8 cellular contexts compared by ENCODE assay signal in genomic region chr14:102317564-102318248, GRCh38. TPM values are rescaled to one million over a fixed set of nuclear protein-coding genes. Genes with fewer than 3 reads are reported as not detected.
A peak's percentile ranks its signal among the peaks of the same experiment; 100 is the strongest.
DNase-seq lines count a peak whose midpoint lies in the region; ATAC-seq and TF ChIP-seq lines count a peak whose summit lies in the region.

No MANE protein-coding gene starts in this region.

- POLR2A ChIA-PET in Panc1 (lab: Charles Lee), result no interaction called here

- no TSS peak for BruUV-seq in Panc1 (replicated peaks; lab: Mats Ljungman, UMichigan)

- in situ Hi-C loops in Caki2 (cut with HindIII; ENCODE audit: low pct_unique_long_range_greater_than_20kb, low sequenced_read_pairs) (no loop called here), Panc1 (cut with HindIII; ENCODE audit: low pct_unique_long_range_greater_than_20kb, low sequenced_read_pairs) (loop anchor here (25.0 kb wide), 1 partner anchor 105 kb away; no protein-coding TSS in a partner anchor)

- intact Hi-C loops in Panc1 (cut with micrococcal nuclease; ENCODE audit: unreplicated experiment), result loop anchor here (10.0 kb wide), 1 partner anchor 353 kb away; the partner anchor contains the start of gene DYNC1H1
- intact Hi-C loops in colonic mucosa (cut with DNase I), result loop anchor here (10.0 kb wide), 1 partner anchor 353 kb away; the partner anchor contains the start of gene DYNC1H1
- intact Hi-C loops in upper lobe of right lung (cut with DNase I), result no loop called here

- H3K27me3 ChIP-seq in HUES6 (ENCODE audit: control insufficient read depth, insufficient read depth, low read length) (peaks cover 4% of the 10 kb centered on the region; the same call in 1 of the 2 replicates), Panc1 (ENCODE audit: control insufficient read depth, insufficient read depth, low read length) (no peaks in the 10 kb centered on the region), colonic mucosa (no peaks in the 10 kb centered on the region), upper lobe of right lung (no peaks in the 10 kb centered on the region)

- peak; percentile 44 for DNase-seq in Caki2 (ENCODE audit: low read depth)
- DNase-seq in Panc1 (ENCODE audit: low read depth, low spot score), result no peak
- peak; percentile 59 for DNase-seq in colonic mucosa
- DNase-seq in upper lobe of right lung, result no peak

- WGBS in mesodermal cell (ENCODE audit: insufficient coverage in 2 of 2), 2 experiments, result 71% methylated on average over 9 to 12 of the region's 12 CpGs

- H3K4me3 ChIP-seq in HUES6 (ENCODE audit: low read depth, low read length) (peak overlapping the region; percentile 74), Panc1 (ENCODE audit: low read depth in 2 of 2, low read length in 2 of 2) (peak overlapping the region; percentile 57 to 75), colonic mucosa (peak overlapping the region; percentile 51), mesodermal cell (ENCODE audit: extremely low read depth, insufficient read depth, low read length, poor library complexity, severe bottlenecking) (peak overlapping the region; percentile 61), upper lobe of right lung (peak overlapping the region; percentile 56)

- H3K9ac ChIP-seq in HUES6 (ENCODE audit: low read length), result peak overlapping the region; percentile 78
- H3K9ac ChIP-seq in colonic mucosa (ENCODE audit: low read depth in 2 of 2, low read length in 2 of 2), result peak overlapping the region; percentile 62 to 89

- H3K36me3 ChIP-seq in HUES6 (ENCODE audit: control insufficient read depth, insufficient read depth, low read length) (peaks cover 8% of the 10 kb centered on the region; the same call in 1 of the 2 replicates), Panc1 (ENCODE audit: control insufficient read depth, insufficient read depth, low read length) (no peaks in the 10 kb centered on the region), colonic mucosa (no peaks in the 10 kb centered on the region), mesodermal cell (ENCODE audit: control insufficient read depth, insufficient read depth, low read length) (peaks cover 8% of the 10 kb centered on the region), upper lobe of right lung (no peaks in the 10 kb centered on the region)

- H3K9me3 ChIP-seq in HUES6 (ENCODE audit: control insufficient read depth, insufficient read depth, low read depth, low read length), result no peaks in the 10 kb centered on the region
- H3K9me3 ChIP-seq in Panc1 (ENCODE audit: control insufficient read depth, insufficient read depth, low read depth, low read length), result no peaks in the 10 kb centered on the region
- no peaks in the 10 kb centered on the region for H3K9me3 ChIP-seq in colonic mucosa
- no peaks in the 10 kb centered on the region for H3K9me3 ChIP-seq in mesodermal cell (ENCODE audit: control insufficient read depth, low read length)
- no peaks in the 10 kb centered on the region for H3K9me3 ChIP-seq in upper lobe of right lung

- TF ChIP-seq CTCF in Panc1 (IDR thresholded peaks at IDR 0.05), result peak; percentile 36
- peak; percentile 13 for TF ChIP-seq CTCF in colonic mucosa (IDR thresholded peaks at IDR 0.05)
- peak; percentile 10 for TF ChIP-seq CTCF in upper lobe of right lung (IDR thresholded peaks at IDR 0.05)

- H3K27ac ChIP-seq in HUES6 (ENCODE audit: low read depth, low read length) (peak overlapping the region; percentile 66), Panc1 (ENCODE audit: low read length) (peak overlapping the region; percentile 79), colonic mucosa (peak overlapping the region; percentile 88), mesodermal cell (ENCODE audit: low read depth, low read length, severe bottlenecking) (peak overlapping the region; percentile 66), upper lobe of right lung (peak overlapping the region; percentile 64)

- ATAC-seq in Panc1 (no peak), upper lobe of right lung (no peak), HG02981 (IDR thresholded peaks at IDR 0.05; ENCODE audit: unreplicated experiment) (no peak), HG02759 (IDR thresholded peaks at IDR 0.05; ENCODE audit: unreplicated experiment) (no peak)

- CTCF ChIA-PET in Panc1 (lab: Charles Lee), result interaction anchor here (0.6 kb wide), 1 partner anchor 104 kb away, joined by 7 read pairs; no protein-coding TSS in a partner anchor

- H3K4me1 ChIP-seq in HUES6 (ENCODE audit: control insufficient read depth, insufficient read depth, low read length) (peaks cover 37% of the 10 kb centered on the region), Panc1 (ENCODE audit: control insufficient read depth, insufficient read depth, low read length) (peaks cover 25% of the 10 kb centered on the region), colonic mucosa (peaks cover 7% of the 10 kb centered on the region), mesodermal cell (ENCODE audit: control insufficient read depth, insufficient read depth, low read length, poor library complexity, severe bottlenecking) (peaks cover 13% of the 10 kb centered on the region), upper lobe of right lung (peaks cover 21% of the 10 kb centered on the region)

RNA-seq across cellular contexts. Expression of gene ZNF839, which starts 1.8 kb away (rescaled TPM):
- 7.5 and 11.5 TPM in 2 replicates for total RNA-seq in Caki2 (2014; rRNA removed; shearing (Covaris generic); ENCODE audit: low replicate concordance)
- total RNA-seq in Panc1 (2021; ENCODE audit: unreplicated experiment), result 10.8 TPM
- 7.2 TPM for polyA plus RNA-seq in Panc1 (2012; ENCODE audit: insufficient read length)
- 10 to 100 TPM in 1 of 2 donors, 1 to 10 TPM in 1; 7.2 to 11.0 TPM for total RNA-seq in colonic mucosa
- polyA plus RNA-seq in mesodermal cell (2013, experiment 1 of 2), result 10.9 TPM
- polyA plus RNA-seq in mesodermal cell (2013, experiment 2 of 2), result 8.5 TPM
- total RNA-seq in upper lobe of right lung, result 10.1 TPM

RNA-seq across cellular contexts. Expression of gene MOK, which starts 12.7 kb away (rescaled TPM):
- total RNA-seq in Caki2 (2014; rRNA removed; shearing (Covaris generic); ENCODE audit: low replicate concordance), result 41.9 and 116 TPM in 2 replicates
- total RNA-seq in Panc1 (2021; ENCODE audit: unreplicated experiment) (9.8 TPM), colonic mucosa (1 to 10 TPM; 4.8 to 6.9 TPM), upper lobe of right lung (6.3 TPM)
- polyA plus RNA-seq in Panc1 (2012; ENCODE audit: insufficient read length), result 6.9 TPM
- polyA plus RNA-seq in mesodermal cell (2013, experiment 1 of 2), result 6.1 TPM
- 4.9 TPM for polyA plus RNA-seq in mesodermal cell (2013, experiment 2 of 2)

RNA-seq across cellular contexts. Expression of gene CINP, which starts 45.0 kb away (rescaled TPM):
- 30.6 and 48.4 TPM in 2 replicates for total RNA-seq in Caki2 (2014; rRNA removed; shearing (Covaris generic); ENCODE audit: low replicate concordance)
- total RNA-seq in Panc1 (2021; ENCODE audit: unreplicated experiment) (28.3 TPM), colonic mucosa (10 to 100 TPM; 29.5 to 43.2 TPM), upper lobe of right lung (34.4 TPM)
- 29.0 TPM for polyA plus RNA-seq in Panc1 (2012; ENCODE audit: insufficient read length)
- polyA plus RNA-seq in mesodermal cell (2013, experiment 1 of 2), result 32.5 TPM
- 32.1 TPM for polyA plus RNA-seq in mesodermal cell (2013, experiment 2 of 2)

RNA-seq across cellular contexts. Expression of gene TECPR2, which starts 45.0 kb away (rescaled TPM):
- 2.0 and 10.3 TPM in 2 replicates for total RNA-seq in Caki2 (2014; rRNA removed; shearing (Covaris generic); ENCODE audit: low replicate concordance)
- 15.5 TPM for total RNA-seq in Panc1 (2021; ENCODE audit: unreplicated experiment)
- polyA plus RNA-seq in Panc1 (2012; ENCODE audit: insufficient read length), result 15.7 TPM
- 10 to 100 TPM; 16.5 to 18.2 TPM for total RNA-seq in colonic mucosa
- polyA plus RNA-seq in mesodermal cell (2013, experiment 1 of 2), result 15.5 TPM
- 9.5 TPM for polyA plus RNA-seq in mesodermal cell (2013, experiment 2 of 2)
- total RNA-seq in upper lobe of right lung, result 21.4 TPM

Comparison
In these comparisons a context has a peak if more than half of its experiments do, and no peak if none do; other contexts are left out.
1. DNase-seq: peak in Caki2 (single experiment) and colonic mucosa (single experiment); none in Panc1 (single experiment) and upper lobe of right lung (single experiment).
2. Peak in every context shown above with its lines, with median percentiles within 50 percentile points of each other: H3K27ac ChIP-seq, H3K4me3 ChIP-seq and CTCF ChIP-seq.